In genomic region chr11:66480116-66480938, GRCh38 we compare ENCODE assay signal across 8 cellular contexts. TPM values are rescaled to one million over a fixed set of nuclear protein-coding genes. Genes with fewer than 3 reads are reported as not detected.
A peak's percentile ranks its signal among the peaks of the same experiment; 100 is the strongest.
DNase-seq lines count a peak whose midpoint lies in the region; ATAC-seq, FAIRE-seq and TF ChIP-seq lines count a peak whose summit lies in the region.

A gene with protein sequence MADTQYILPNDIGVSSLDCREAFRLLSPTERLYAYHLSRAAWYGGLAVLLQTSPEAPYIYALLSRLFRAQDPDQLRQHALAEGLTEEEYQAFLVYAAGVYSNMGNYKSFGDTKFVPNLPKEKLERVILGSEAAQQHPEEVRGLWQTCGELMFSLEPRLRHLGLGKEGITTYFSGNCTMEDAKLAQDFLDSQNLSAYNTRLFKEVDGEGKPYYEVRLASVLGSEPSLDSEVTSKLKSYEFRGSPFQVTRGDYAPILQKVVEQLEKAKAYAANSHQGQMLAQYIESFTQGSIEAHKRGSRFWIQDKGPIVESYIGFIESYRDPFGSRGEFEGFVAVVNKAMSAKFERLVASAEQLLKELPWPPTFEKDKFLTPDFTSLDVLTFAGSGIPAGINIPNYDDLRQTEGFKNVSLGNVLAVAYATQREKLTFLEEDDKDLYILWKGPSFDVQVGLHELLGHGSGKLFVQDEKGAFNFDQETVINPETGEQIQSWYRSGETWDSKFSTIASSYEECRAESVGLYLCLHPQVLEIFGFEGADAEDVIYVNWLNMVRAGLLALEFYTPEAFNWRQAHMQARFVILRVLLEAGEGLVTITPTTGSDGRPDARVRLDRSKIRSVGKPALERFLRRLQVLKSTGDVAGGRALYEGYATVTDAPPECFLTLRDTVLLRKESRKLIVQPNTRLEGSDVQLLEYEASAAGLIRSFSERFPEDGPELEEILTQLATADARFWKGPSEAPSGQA (plus strand): TSS chr11:66480434. CDS start chr11:66482201, 1,767 bp downstream.

- no peaks in the 10 kb centered on the region for H3K9me3 Mint-ChIP-seq in Calu3 (ENCODE audit: low read depth, unreplicated experiment)

- peak; percentile 96 for TF ChIP-seq POLR2A in endothelial cell of umbilical vein (IDR thresholded peaks at IDR 0.05; ENCODE audit: low read depth, low read length)

- H3K4me2 ChIP-seq in OCI-LY1 (ENCODE audit: low read length): peak within 1 kb of the TSS; percentile 87
- H3K4me2 ChIP-seq in endothelial cell of umbilical vein (ENCODE audit: insufficient read depth, low read length): peak within 1 kb of the TSS; percentile 93

- no peaks in the 10 kb centered on the region for H3K79me2 ChIP-seq in OCI-LY1 (ENCODE audit: insufficient read depth, low read length)
- H3K79me2 ChIP-seq in endothelial cell of umbilical vein (ENCODE audit: control insufficient read depth, insufficient read depth, low read length): peaks cover 7% of the 10 kb centered on the region

- TF ChIP-seq CTCF in Calu3 (IDR thresholded peaks at IDR 0.05; ENCODE audit: unreplicated experiment) (no peak), OCI-LY1 (IDR thresholded peaks at IDR 0.05; ENCODE audit: low read length) (no peak), endothelial cell of umbilical vein (IDR thresholded peaks at IDR 0.05; ENCODE audit: extremely low read depth in 1 of 2, insufficient read depth in 1 of 2, low read depth in 1 of 2, low read length in 2 of 2) (no peak)

- H3K36me3 Mint-ChIP-seq in Calu3 (ENCODE audit: insufficient read depth, unreplicated experiment): peaks cover 46% of the 10 kb centered on the region

- H3K4me1 ChIP-seq in HUES64 (ENCODE audit: insufficient read depth, low read length): peaks cover 3% of the 10 kb centered on the region; the same call in 1 of the 2 replicates
- H3K4me1 ChIP-seq in OCI-LY1 (ENCODE audit: insufficient read depth, low read length, severe bottlenecking): peaks cover 25% of the 10 kb centered on the region
- H3K4me1 ChIP-seq in endothelial cell of umbilical vein (ENCODE audit: control insufficient read depth, extremely low read depth, insufficient read depth, low read length): peaks cover 10% of the 10 kb centered on the region

- H3F3A ChIP-seq in OCI-LY1 (ENCODE audit: insufficient read depth, low read length): no peaks in the 10 kb centered on the region

- peak; percentile 99 for DNase-seq in Calu3
- peak; percentile 95 for DNase-seq in activated CD8-positive, alpha-beta memory T cell treated with anti-CD3 and anti-CD28 coated beads, Interleukin-2, amount 50 U/mL, for 48 hours
- DNase-seq in endothelial cell of umbilical vein (ENCODE audit: low read depth, low spot score): peak; percentile 98
- peak; percentile 91 for DNase-seq in middle frontal gyrus (ENCODE audit: extremely low spot score, low spot score)
- DNase-seq in stimulated activated CD8-positive, alpha-beta memory T cell treated with anti-CD3 and anti-CD28 coated beads, Interleukin-2, amount 100 ng/mL, for 48 hours (ENCODE audit: low read depth in 2 of 2): peak; percentile 94 to 98

- H3K9me3 ChIP-seq in HUES64 (ENCODE audit: insufficient read depth, low read depth, low read length): no peaks in the 10 kb centered on the region
- H3K9me3 ChIP-seq in OCI-LY1 (ENCODE audit: low read length): no peaks in the 10 kb centered on the region
- no peaks in the 10 kb centered on the region for H3K9me3 ChIP-seq in endothelial cell of umbilical vein (replicated peaks; ENCODE audit: control insufficient read depth, insufficient read depth, low read length)

- H2AFZ ChIP-seq in OCI-LY1 (ENCODE audit: low read length) (no peak within 1 kb of the TSS), endothelial cell of umbilical vein (ENCODE audit: low read depth, low read length) (peak within 1 kb of the TSS; percentile 97)

- H3K27ac Mint-ChIP-seq in Calu3 (ENCODE audit: unreplicated experiment): peak within 1 kb of the TSS; percentile 92

- H3K36me3 ChIP-seq in HUES64 (ENCODE audit: insufficient read depth, low read length) (peaks cover 12% of the 10 kb centered on the region), OCI-LY1 (ENCODE audit: insufficient read depth, low read length) (peaks cover 13% of the 10 kb centered on the region; the same call in 1 of the 2 replicates), endothelial cell of umbilical vein (ENCODE audit: control insufficient read depth in 2 of 2, extremely low read depth in 1 of 2, insufficient read depth in 2 of 2, low read length in 2 of 2) (no peaks in the 10 kb centered on the region)

- dilution Hi-C loops in endothelial cell of umbilical vein (cut with MboI; ENCODE audit: extremely low pct_ligation_motif_present, low sequenced_read_pairs): no loop called here

- no peaks in the 10 kb centered on the region for H4K20me1 ChIP-seq in OCI-LY1 (ENCODE audit: insufficient read depth, low read length)
- H4K20me1 ChIP-seq in endothelial cell of umbilical vein (replicated peaks; ENCODE audit: control insufficient read depth, extremely low read depth, insufficient read depth, low read length): no peaks in the 10 kb centered on the region

- peak; percentile 87 for ATAC-seq in GM21447 (IDR thresholded peaks at IDR 0.05; ENCODE audit: unreplicated experiment)

- H3K9ac ChIP-seq in HUES64 (ENCODE audit: low read depth, low read length) (peak within 1 kb of the TSS; percentile 92), OCI-LY1 (ENCODE audit: low read length) (peak within 1 kb of the TSS; percentile 97), endothelial cell of umbilical vein (replicated peaks; ENCODE audit: extremely low read depth, insufficient read depth, low read length) (peak within 1 kb of the TSS; percentile 99)

- CTCF ChIA-PET in Calu3 (lab: Charles Lee) (interaction anchor here (0.6 to 2.3 kb wide), 13 partner anchors 10 to 198 kb away, joined by 3 to 10 read pairs (median 4); partner anchors contain the start of genes MRPL11, PELI3, RBM4 and RBM4B), endothelial cell of umbilical vein (lab: Charles Lee) (interaction anchor here (0.6 to 1.9 kb wide), 13 partner anchors 10 to 198 kb away, joined by 3 to 12 read pairs (median 4); partner anchors contain the start of genes MRPL11 and PELI3)

- no peaks in the 10 kb centered on the region for H3K9me2 ChIP-seq in OCI-LY1 (ENCODE audit: low read depth, low read length)

- H3K27me3 ChIP-seq in HUES64 (ENCODE audit: insufficient read depth, low read length) (no peaks in the 10 kb centered on the region), OCI-LY1 (ENCODE audit: insufficient read depth, low read length) (no peaks in the 10 kb centered on the region), endothelial cell of umbilical vein (ENCODE audit: control insufficient read depth in 2 of 2, insufficient read depth in 2 of 2, low read length in 2 of 2) (no peaks in the 10 kb centered on the region)

- no peaks in the 10 kb centered on the region for H3K4me1 Mint-ChIP-seq in Calu3 (ENCODE audit: low read depth, unreplicated experiment)

- H3K4me3 ChIP-seq in HUES64 (ENCODE audit: low read length) (peak within 1 kb of the TSS; percentile 85), OCI-LY1 (ENCODE audit: low read depth, low read length, poor library complexity, severe bottlenecking) (peak within 1 kb of the TSS; percentile 91), endothelial cell of umbilical vein (replicated peaks in 1 of 3; ENCODE audit: insufficient read depth in 1 of 3, low read depth in 1 of 3, low read length in 3 of 3) (peak within 1 kb of the TSS; percentile 71 to 89 (median 86))

- FAIRE-seq in endothelial cell of umbilical vein (lab: Jason Lieb, UNC): peak; percentile 93

- H3K9me1 ChIP-seq in endothelial cell of umbilical vein (replicated peaks; ENCODE audit: control insufficient read depth, extremely low read depth, insufficient read depth, low read length): no peaks in the 10 kb centered on the region

- BruUV-seq in Calu3 (replicated peaks; lab: Mats Ljungman, UMichigan) (TSS peak; percentile 58), endothelial cell of umbilical vein (replicated peaks; lab: Mats Ljungman, UMichigan) (TSS peak; percentile 40)

- POLR2A ChIA-PET in endothelial cell of umbilical vein (lab: Charles Lee): interaction anchor here (1.0 to 1.5 kb wide), 4 partner anchors 11 to 198 kb away, joined by 3 to 15 read pairs (median 6); partner anchors contain the start of genes PELI3, RBM4 and RBM4B

- intact Hi-C loops in Calu3 (cut with micrococcal nuclease; ENCODE audit: unreplicated experiment): no loop called here
- intact Hi-C loops in endothelial cell of umbilical vein (cut with micrococcal nuclease): loop anchor here (1.0 to 2.0 kb wide), 5 partner anchors 14 to 197 kb away; partner anchors contain the start of genes ACTN3, BBS1, PELI3 and RBM4B

- no peaks in the 10 kb centered on the region for H3K27me3 Mint-ChIP-seq in Calu3 (ENCODE audit: unreplicated experiment)

- H3K27ac ChIP-seq in HUES64 (ENCODE audit: low read depth, low read length) (peak within 1 kb of the TSS; percentile 96), OCI-LY1 (ENCODE audit: low read depth, low read length, poor library complexity, severe bottlenecking) (peak within 1 kb of the TSS; percentile 69), endothelial cell of umbilical vein (ENCODE audit: insufficient read depth, low read depth, low read length) (peak within 1 kb of the TSS; percentile 96)

- peak within 1 kb of the TSS; percentile 93 for H3K4me3 Mint-ChIP-seq in Calu3 (ENCODE audit: low read depth, unreplicated experiment)

- under 1% methylated on average over 62 of the region's 62 CpGs for WGBS in HUES64

TF ChIP-seq in endothelial cell of umbilical vein, 7 proteins besides CTCF, POLR2A, EP300 and RAD21:
- TF ChIP-seq POLR2AphosphoS5 (IDR thresholded peaks at IDR 0.05; ENCODE audit: insufficient read depth, low read depth, low read length): peak; percentile 95
- TF ChIP-seq FOS (IDR thresholded peaks at IDR 0.05; ENCODE audit: borderline replicate concordance, insufficient read depth, low read length): no peak
TF ChIP-seq in endothelial cell of umbilical vein: peak in this region for 1.

RNA-seq across cellular contexts. Expression of the gene that starts here (rescaled TPM):
- total RNA-seq in Calu3 (2022) (57.4 and 58.0 TPM in 2 replicates), endothelial cell of umbilical vein (46.4 and 56.0 TPM in 2 replicates)
- 51.1 TPM for polyA plus RNA-seq in HUES64 (2013, experiment 1 of 2)
- polyA plus RNA-seq in HUES64 (2013, experiment 2 of 2): 46.3 TPM
- polyA plus RNA-seq in endothelial cell of umbilical vein: 50.4 and 55.8 TPM in 2 replicates
- 39.8 and 40.3 TPM in 2 replicates for polyA plus RNA-seq in endothelial cell of umbilical vein (2011; cell fraction: cytosol; rRNA removed)
- polyA plus RNA-seq in endothelial cell of umbilical vein (2011; cell fraction: nucleus; rRNA removed): 96.8 and 121 TPM in 2 replicates
- polyA plus RNA-seq in endothelial cell of umbilical vein (2012): 47.1 and 69.1 TPM in 2 replicates
- 70.7 and 76.3 TPM in 2 replicates for polyA minus RNA-seq in endothelial cell of umbilical vein
- 81.0 TPM for polyA minus RNA-seq in endothelial cell of umbilical vein (2011; cell fraction: cytosol; rRNA and poly(A)+ RNA removed)
- 21.3 and 44.4 TPM in 2 replicates for polyA minus RNA-seq in endothelial cell of umbilical vein (2011; cell fraction: nucleus; rRNA and poly(A)+ RNA removed)

Comparison
In these comparisons a context has a peak if more than half of its experiments do, and no peak if none do; other contexts are left out.
1. Peak in every context shown above with its lines: DNase-seq, ATAC-seq, H3K4me3 ChIP-seq and H3K27ac ChIP-seq.